Comparison of ENCODE assay signal across 1 cellular context in the genomic region with DNA sequence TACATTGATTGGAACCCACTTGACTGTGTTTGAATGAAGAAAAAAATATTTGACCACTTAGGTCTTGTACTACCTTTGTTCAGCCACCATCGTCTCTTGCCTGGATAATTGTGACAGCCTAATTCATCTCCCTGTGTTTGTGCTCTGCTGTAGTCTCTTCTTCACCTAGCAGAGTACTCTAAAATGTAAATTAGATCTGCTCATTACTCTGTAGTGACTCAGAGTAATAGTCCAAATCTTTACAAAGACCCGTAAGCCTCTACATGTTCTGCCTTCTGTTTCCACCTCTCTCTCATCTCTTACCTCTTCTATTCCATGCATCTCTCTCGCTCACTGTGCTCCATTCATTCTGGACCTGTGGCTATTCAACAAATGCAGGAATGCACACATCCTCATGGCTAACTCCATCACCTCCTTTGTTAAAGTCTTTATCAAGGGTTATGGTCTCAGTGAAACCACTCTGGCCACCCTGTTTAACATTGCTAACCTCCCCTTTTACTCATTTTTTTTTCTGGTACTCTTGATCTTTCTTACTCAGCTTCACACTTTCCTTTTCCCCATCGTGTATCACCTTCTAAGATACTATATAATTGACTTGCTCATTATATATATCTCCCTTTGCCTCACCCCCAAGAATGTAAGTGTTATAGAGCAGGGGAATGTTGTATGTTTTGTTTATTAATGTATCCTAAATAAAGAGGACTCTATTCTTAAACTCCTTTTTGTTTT.
TF ChIP-seq lines count a peak whose summit lies in the region.

No MANE protein-coding gene starts in this region.

TF ChIP-seq in K562, 482 proteins besides CTCF, POLR2A, EP300 and RAD21:
- TF ChIP-seq GTF2A2 (tag; IDR thresholded peaks at IDR 0.05) (no peak), CBX2 (IDR thresholded peaks at IDR 0.05; ENCODE audit: insufficient read depth, low read length, poor library complexity, severe bottlenecking) (no peak), ZNF24 (IDR thresholded peaks at IDR 0.05) (no peak), MCM3 (IDR thresholded peaks at IDR 0.05) (no peak)
- TF ChIP-seq, protein P1, sequence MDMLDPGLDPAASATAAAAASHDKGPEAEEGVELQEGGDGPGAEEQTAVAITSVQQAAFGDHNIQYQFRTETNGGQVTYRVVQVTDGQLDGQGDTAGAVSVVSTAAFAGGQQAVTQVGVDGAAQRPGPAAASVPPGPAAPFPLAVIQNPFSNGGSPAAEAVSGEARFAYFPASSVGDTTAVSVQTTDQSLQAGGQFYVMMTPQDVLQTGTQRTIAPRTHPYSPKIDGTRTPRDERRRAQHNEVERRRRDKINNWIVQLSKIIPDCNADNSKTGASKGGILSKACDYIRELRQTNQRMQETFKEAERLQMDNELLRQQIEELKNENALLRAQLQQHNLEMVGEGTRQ (CRISPR knock-in tag; IDR thresholded peaks at IDR 0.05): no peak
